Comparison of ENCODE assay signal across 24 cellular contexts in genomic region chr4:181960384-181960783, GRCh38.
DNase-seq lines count a peak whose midpoint lies in the region; ATAC-seq, FAIRE-seq and TF ChIP-seq lines count a peak whose summit lies in the region.
"Had no signal": no experiment of that assay in that cellular context is flagged by ENCODE, and none has a peak within 500 bp of the region (broad histone marks: within the 10 kb centered on the region; RNA-seq: fewer than 3 reads in every experiment).

No MANE protein-coding gene starts in this region.

- H2AFZ ChIP-seq in ACC112 (ENCODE audit: low read length, unreplicated experiment) (peak overlapping the region; percentile 37), astrocyte (ENCODE audit: low read depth, low read length) (no peak overlapping the region)
- H2AFZ ChIP-seq: GM23338 had no signal

- H3K4me3 ChIP-seq in ACC112 (ENCODE audit: low read depth, low read length) (no peak overlapping the region), RWPE2 (ENCODE audit: severe bottlenecking) (no peak overlapping the region), astrocyte (ENCODE audit: insufficient read depth, low read depth, low read length) (no peak overlapping the region)
- H3K4me3 ChIP-seq: GM23338, K562 had no signal

- no peaks in the 10 kb centered on the region for H3K36me3 Mint-ChIP-seq in astrocyte (ENCODE audit: low read depth, unreplicated experiment)
- H3K36me3 Mint-ChIP-seq: CD4-positive, CD25-positive, alpha-beta regulatory T cell; CD8-positive, alpha-beta memory T cell had no signal

- ATAC-seq in RWPE2 (ENCODE audit: low read depth) (no peak), HG03354 (IDR thresholded peaks at IDR 0.05; ENCODE audit: poor library complexity, severe bottlenecking, unreplicated experiment) (no peak), GM21528 (IDR thresholded peaks at IDR 0.05; ENCODE audit: low FRiP score, unreplicated experiment) (no peak)
- ATAC-seq: GM23338, K562 had no signal

- H3K79me2 ChIP-seq in ACC112 (ENCODE audit: control insufficient read depth, insufficient read depth, low read length, unreplicated experiment) (no peaks in the 10 kb centered on the region), astrocyte (ENCODE audit: insufficient read depth, low read length) (no peaks in the 10 kb centered on the region)

- H3K4me1 Mint-ChIP-seq in astrocyte (ENCODE audit: low read depth, unreplicated experiment), result peaks cover 48% of the 10 kb centered on the region
- H3K4me1 Mint-ChIP-seq: CD4-positive, CD25-positive, alpha-beta regulatory T cell; CD8-positive, alpha-beta memory T cell had no signal

- H3K4me2 ChIP-seq in astrocyte (ENCODE audit: low read length), result no peak overlapping the region
- H3K4me2 ChIP-seq: GM23338 had no signal

- no peak for FAIRE-seq in astrocyte (lab: Jason Lieb, UNC)
- FAIRE-seq: D721Med, G401.6, GM12892, GM18507, H54, K562 had no signal

- H3K27ac Mint-ChIP-seq in astrocyte (ENCODE audit: unreplicated experiment), result peak overlapping the region; percentile 38
- H3K27ac Mint-ChIP-seq: CD4-positive, CD25-positive, alpha-beta regulatory T cell; CD8-positive, alpha-beta memory T cell; GM23338 had no signal

- H3K27me3 ChIP-seq in ACC112 (ENCODE audit: insufficient read depth, low read length), result no peaks in the 10 kb centered on the region
- H3K27me3 ChIP-seq in RWPE2 (ENCODE audit: insufficient read depth, poor library complexity, severe bottlenecking), result no peaks in the 10 kb centered on the region
- H3K27me3 ChIP-seq in astrocyte (ENCODE audit: insufficient read depth, low read length), result no peaks in the 10 kb centered on the region
- H3K27me3 ChIP-seq: BE2C had no signal

- TF ChIP-seq CTCF in RWPE2 (IDR thresholded peaks at IDR 0.05; ENCODE audit: poor library complexity, severe bottlenecking) (no peak), astrocyte (IDR thresholded peaks at IDR 0.05; ENCODE audit: insufficient read depth, low read depth, low read length) (no peak)

- H3K9ac ChIP-seq in astrocyte (ENCODE audit: low read length), result no peak overlapping the region

- no peaks in the 10 kb centered on the region for H3K36me3 ChIP-seq in ACC112 (ENCODE audit: insufficient read depth, low read length)
- no peaks in the 10 kb centered on the region for H3K36me3 ChIP-seq in RWPE2 (ENCODE audit: low read depth)
- no peaks in the 10 kb centered on the region for H3K36me3 ChIP-seq in astrocyte (ENCODE audit: insufficient read depth, low read length)
- H3K36me3 ChIP-seq: BE2C had no signal

- no peak overlapping the region for H3K4me3 Mint-ChIP-seq in astrocyte (ENCODE audit: unreplicated experiment)
- H3K4me3 Mint-ChIP-seq: CD4-positive, CD25-positive, alpha-beta regulatory T cell; CD8-positive, alpha-beta memory T cell; GM23338 had no signal

- H3K9me3 Mint-ChIP-seq in astrocyte (ENCODE audit: unreplicated experiment), result no peaks in the 10 kb centered on the region
- H3K9me3 Mint-ChIP-seq: GM23338 had no signal

- DNase-seq in RWPE2 (ENCODE audit: low spot score), result no peak
- DNase-seq in astrocyte (ENCODE audit: low read depth), result no peak
- peak; percentile 64 for DNase-seq in foreskin melanocyte
- no peak for DNase-seq in D341Med (ENCODE audit: low spot score)
- DNase-seq in NCI-H1694 (lab: John Stamatoyannopoulos, UW), result no peak
- DNase-seq: 8988T; ACHN; BE2C; C1 segment of cervical spinal cord; CD4-positive, CD25-positive, alpha-beta regulatory T cell; CD8-positive, alpha-beta memory T cell; COR-L47; HCEC 1CT had no signal

- no peaks in the 10 kb centered on the region for H3K27me3 Mint-ChIP-seq in astrocyte (ENCODE audit: low read depth, unreplicated experiment)
- H3K27me3 Mint-ChIP-seq: CD4-positive, CD25-positive, alpha-beta regulatory T cell; CD8-positive, alpha-beta memory T cell had no signal

- H3K9me3 ChIP-seq in RWPE2 (ENCODE audit: severe bottlenecking), result no peaks in the 10 kb centered on the region
- H3K9me3 ChIP-seq in astrocyte (ENCODE audit: insufficient read depth, low read depth, low read length), result no peaks in the 10 kb centered on the region
- H3K9me3 ChIP-seq: BE2C had no signal

- H4K20me1 ChIP-seq in astrocyte (ENCODE audit: insufficient read depth, low read length), result no peaks in the 10 kb centered on the region

- peak overlapping the region; percentile 84; the same call in 1 of the 2 replicates for H3K27ac ChIP-seq in ACC112 (ENCODE audit: low read depth, low read length)
- peak overlapping the region; percentile 52 for H3K27ac ChIP-seq in RWPE2 (ENCODE audit: poor library complexity, severe bottlenecking)
- H3K27ac ChIP-seq in astrocyte (ENCODE audit: low read depth, low read length), result peak overlapping the region; percentile 13
- H3K27ac ChIP-seq: HL-60 had no signal

- H3K4me1 ChIP-seq in ACC112 (ENCODE audit: control insufficient read depth, insufficient read depth, low read length, unreplicated experiment) (peaks cover 52% of the 10 kb centered on the region), RWPE2 (ENCODE audit: insufficient read depth, poor library complexity, severe bottlenecking) (peaks cover 26% of the 10 kb centered on the region), astrocyte (ENCODE audit: insufficient read depth, low read length) (peaks cover 37% of the 10 kb centered on the region)

Comparison
In these comparisons a context has a peak if more than half of its experiments do, and no peak if none do; other contexts are left out.
1. H3K27ac ChIP-seq: peak in every context shown above with its lines; median percentile 84 in ACC112; 52 in RWPE2; 13 in astrocyte.